In genomic region chr3:71466483-71466882, GRCh38 we compare ENCODE assay signal across 1 cellular context.
TF ChIP-seq lines count a peak whose summit lies in the region.

No MANE protein-coding gene starts in this region.

TF ChIP-seq in K562, 482 proteins besides CTCF, POLR2A, EP300 and RAD21 (continued from another document):
- TF ChIP-seq SPI1 (IDR thresholded peaks at IDR 0.05; ENCODE audit: borderline replicate concordance, low read depth, low read length) (no peak), ZKSCAN8 (CRISPR knock-in tag; IDR thresholded peaks at IDR 0.05) (no peak), HSF4 (CRISPR knock-in tag; IDR thresholded peaks at IDR 0.05; ENCODE audit: borderline replicate concordance) (no peak), ZNF445 (CRISPR knock-in tag; IDR thresholded peaks at IDR 0.05; ENCODE audit: low read depth) (no peak), ZNF695 (CRISPR knock-in tag; IDR thresholded peaks at IDR 0.05) (no peak), RFX7 (CRISPR knock-in tag; IDR thresholded peaks at IDR 0.05) (no peak), BHLHE40 (IDR thresholded peaks at IDR 0.05; ENCODE audit: low read length) (no peak), NFE2 (IDR thresholded peaks at IDR 0.05; ENCODE audit: low read depth) (peak; percentile 73), MAFF (IDR thresholded peaks at IDR 0.05; ENCODE audit: low read length) (peak; percentile 87), ESRRA (IDR thresholded peaks at IDR 0.05; ENCODE audit: borderline replicate concordance, low read depth) (0 out of 2 replicates have a peak, but pooled peaks have one; percentile 27), MAFK (IDR thresholded peaks at IDR 0.05; ENCODE audit: low read length) (peak; percentile 85), ERF (CRISPR knock-in tag; IDR thresholded peaks at IDR 0.05) (no peak), C11orf30 (IDR thresholded peaks at IDR 0.05; ENCODE audit: low read depth) (peak; percentile 97), JUND (IDR thresholded peaks at IDR 0.05; ENCODE audit: borderline replicate concordance, low read depth, low read length) (peak; percentile 74), JUND (tag; IDR thresholded peaks at IDR 0.05; ENCODE audit: borderline replicate concordance, low read depth, low read length) (peak; percentile 69; the same call in 1 of the 3 replicates), ZNF507 (tag; conservative IDR thresholded peaks at IDR 0.05) (no peak), CEBPG (CRISPR knock-in tag; IDR thresholded peaks at IDR 0.05) (no peak), CEBPG (tag; conservative IDR thresholded peaks at IDR 0.05 in 1 of 2, IDR thresholded peaks at IDR 0.05 in 1 of 2) (no peak), RCOR1 (IDR thresholded peaks at IDR 0.05; ENCODE audit: borderline replicate concordance in 1 of 2, low read depth in 2 of 2, low read length in 2 of 2) (peak in 1 of 2 experiments; percentile 4; a peak in 1 of 4 replicates), ZNF140 (CRISPR knock-in tag; IDR thresholded peaks at IDR 0.05) (no peak), DNMT1 (IDR thresholded peaks at IDR 0.05) (no peak), ATF4 (CRISPR knock-in tag; IDR thresholded peaks at IDR 0.05) (no peak), RBM39 (optimal IDR thresholded peaks at IDR 0.05; ENCODE audit: low read depth, low read length) (no peak), MYNN (IDR thresholded peaks at IDR 0.05) (no peak), MYNN (CRISPR knock-in tag; IDR thresholded peaks at IDR 0.05) (no peak), RUNX1 (IDR thresholded peaks at IDR 0.05; ENCODE audit: low read depth) (no peak), ZNF316 (IDR thresholded peaks at IDR 0.05) (peak; percentile 97), SMC3 (conservative IDR thresholded peaks at IDR 0.05; ENCODE audit: insufficient read depth, low read depth, low read length) (no peak), CCNT2 (IDR thresholded peaks at IDR 0.05; ENCODE audit: borderline replicate concordance, extremely low read depth, insufficient read length, low read depth, low read length) (no peak), FOSL1 (tag; conservative IDR thresholded peaks at IDR 0.05) (peak; percentile 58; the same call in 1 of the 2 replicates), PHTF2 (CRISPR knock-in tag; IDR thresholded peaks at IDR 0.05) (no peak), DEAF1 (CRISPR knock-in tag; IDR thresholded peaks at IDR 0.05) (no peak), NCOR1 (IDR thresholded peaks at IDR 0.05) (no peak), RNF2 (IDR thresholded peaks at IDR 0.05) (no peak), EWSR1 (IDR thresholded peaks at IDR 0.05; ENCODE audit: borderline replicate concordance, low read depth, partially characterized antibody) (no peak), CSDE1 (IDR thresholded peaks at IDR 0.05) (no peak), GATA2 (CRISPR knock-in tag; IDR thresholded peaks at IDR 0.05) (0 out of 2 replicates have a peak, but pooled peaks have one; percentile 23), MAFG (tag; conservative IDR thresholded peaks at IDR 0.05) (peak; percentile 89)
- TF ChIP-seq, protein P1, sequence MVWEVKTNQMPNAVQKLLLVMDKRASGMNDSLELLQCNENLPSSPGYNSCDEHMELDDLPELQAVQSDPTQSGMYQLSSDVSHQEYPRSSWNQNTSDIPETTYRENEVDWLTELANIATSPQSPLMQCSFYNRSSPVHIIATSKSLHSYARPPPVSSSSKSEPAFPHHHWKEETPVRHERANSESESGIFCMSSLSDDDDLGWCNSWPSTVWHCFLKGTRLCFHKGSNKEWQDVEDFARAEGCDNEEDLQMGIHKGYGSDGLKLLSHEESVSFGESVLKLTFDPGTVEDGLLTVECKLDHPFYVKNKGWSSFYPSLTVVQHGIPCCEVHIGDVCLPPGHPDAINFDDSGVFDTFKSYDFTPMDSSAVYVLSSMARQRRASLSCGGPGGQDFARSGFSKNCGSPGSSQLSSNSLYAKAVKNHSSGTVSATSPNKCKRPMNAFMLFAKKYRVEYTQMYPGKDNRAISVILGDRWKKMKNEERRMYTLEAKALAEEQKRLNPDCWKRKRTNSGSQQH (CRISPR knock-in tag; IDR thresholded peaks at IDR 0.05) = no peak
- TF ChIP-seq, protein P2, sequence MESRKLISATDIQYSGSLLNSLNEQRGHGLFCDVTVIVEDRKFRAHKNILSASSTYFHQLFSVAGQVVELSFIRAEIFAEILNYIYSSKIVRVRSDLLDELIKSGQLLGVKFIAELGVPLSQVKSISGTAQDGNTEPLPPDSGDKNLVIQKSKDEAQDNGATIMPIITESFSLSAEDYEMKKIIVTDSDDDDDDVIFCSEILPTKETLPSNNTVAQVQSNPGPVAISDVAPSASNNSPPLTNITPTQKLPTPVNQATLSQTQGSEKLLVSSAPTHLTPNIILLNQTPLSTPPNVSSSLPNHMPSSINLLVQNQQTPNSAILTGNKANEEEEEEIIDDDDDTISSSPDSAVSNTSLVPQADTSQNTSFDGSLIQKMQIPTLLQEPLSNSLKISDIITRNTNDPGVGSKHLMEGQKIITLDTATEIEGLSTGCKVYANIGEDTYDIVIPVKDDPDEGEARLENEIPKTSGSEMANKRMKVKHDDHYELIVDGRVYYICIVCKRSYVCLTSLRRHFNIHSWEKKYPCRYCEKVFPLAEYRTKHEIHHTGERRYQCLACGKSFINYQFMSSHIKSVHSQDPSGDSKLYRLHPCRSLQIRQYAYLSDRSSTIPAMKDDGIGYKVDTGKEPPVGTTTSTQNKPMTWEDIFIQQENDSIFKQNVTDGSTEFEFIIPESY (CRISPR knock-in tag; IDR thresholded peaks at IDR 0.05) = no peak
- TF ChIP-seq, protein P3, sequence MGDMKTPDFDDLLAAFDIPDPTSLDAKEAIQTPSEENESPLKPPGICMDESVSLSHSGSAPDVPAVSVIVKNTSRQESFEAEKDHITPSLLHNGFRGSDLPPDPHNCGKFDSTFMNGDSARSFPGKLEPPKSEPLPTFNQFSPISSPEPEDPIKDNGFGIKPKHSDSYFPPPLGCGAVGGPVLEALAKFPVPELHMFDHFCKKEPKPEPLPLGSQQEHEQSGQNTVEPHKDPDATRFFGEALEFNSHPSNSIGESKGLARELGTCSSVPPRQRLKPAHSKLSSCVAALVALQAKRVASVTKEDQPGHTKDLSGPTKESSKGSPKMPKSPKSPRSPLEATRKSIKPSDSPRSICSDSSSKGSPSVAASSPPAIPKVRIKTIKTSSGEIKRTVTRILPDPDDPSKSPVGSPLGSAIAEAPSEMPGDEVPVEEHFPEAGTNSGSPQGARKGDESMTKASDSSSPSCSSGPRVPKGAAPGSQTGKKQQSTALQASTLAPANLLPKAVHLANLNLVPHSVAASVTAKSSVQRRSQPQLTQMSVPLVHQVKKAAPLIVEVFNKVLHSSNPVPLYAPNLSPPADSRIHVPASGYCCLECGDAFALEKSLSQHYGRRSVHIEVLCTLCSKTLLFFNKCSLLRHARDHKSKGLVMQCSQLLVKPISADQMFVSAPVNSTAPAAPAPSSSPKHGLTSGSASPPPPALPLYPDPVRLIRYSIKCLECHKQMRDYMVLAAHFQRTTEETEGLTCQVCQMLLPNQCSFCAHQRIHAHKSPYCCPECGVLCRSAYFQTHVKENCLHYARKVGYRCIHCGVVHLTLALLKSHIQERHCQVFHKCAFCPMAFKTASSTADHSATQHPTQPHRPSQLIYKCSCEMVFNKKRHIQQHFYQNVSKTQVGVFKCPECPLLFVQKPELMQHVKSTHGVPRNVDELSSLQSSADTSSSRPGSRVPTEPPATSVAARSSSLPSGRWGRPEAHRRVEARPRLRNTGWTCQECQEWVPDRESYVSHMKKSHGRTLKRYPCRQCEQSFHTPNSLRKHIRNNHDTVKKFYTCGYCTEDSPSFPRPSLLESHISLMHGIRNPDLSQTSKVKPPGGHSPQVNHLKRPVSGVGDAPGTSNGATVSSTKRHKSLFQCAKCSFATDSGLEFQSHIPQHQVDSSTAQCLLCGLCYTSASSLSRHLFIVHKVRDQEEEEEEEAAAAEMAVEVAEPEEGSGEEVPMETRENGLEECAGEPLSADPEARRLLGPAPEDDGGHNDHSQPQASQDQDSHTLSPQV (IDR thresholded peaks at IDR 0.05) = no peak
- TF ChIP-seq, protein P4, sequence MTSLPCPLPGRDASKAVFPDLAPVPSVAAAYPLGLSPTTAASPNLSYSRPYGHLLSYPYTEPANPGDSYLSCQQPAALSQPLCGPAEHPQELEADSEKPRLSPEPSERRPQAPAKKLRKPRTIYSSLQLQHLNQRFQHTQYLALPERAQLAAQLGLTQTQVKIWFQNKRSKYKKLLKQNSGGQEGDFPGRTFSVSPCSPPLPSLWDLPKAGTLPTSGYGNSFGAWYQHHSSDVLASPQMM (CRISPR knock-in tag; IDR thresholded peaks at IDR 0.05) = no peak
- TF ChIP-seq, protein P5, sequence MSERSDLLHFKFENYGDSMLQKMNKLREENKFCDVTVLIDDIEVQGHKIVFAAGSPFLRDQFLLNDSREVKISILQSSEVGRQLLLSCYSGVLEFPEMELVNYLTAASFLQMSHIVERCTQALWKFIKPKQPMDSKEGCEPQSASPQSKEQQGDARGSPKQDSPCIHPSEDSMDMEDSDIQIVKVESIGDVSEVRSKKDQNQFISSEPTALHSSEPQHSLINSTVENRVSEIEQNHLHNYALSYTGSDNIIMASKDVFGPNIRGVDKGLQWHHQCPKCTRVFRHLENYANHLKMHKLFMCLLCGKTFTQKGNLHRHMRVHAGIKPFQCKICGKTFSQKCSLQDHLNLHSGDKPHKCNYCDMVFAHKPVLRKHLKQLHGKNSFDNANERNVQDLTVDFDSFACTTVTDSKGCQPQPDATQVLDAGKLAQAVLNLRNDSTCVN (CRISPR knock-in tag; IDR thresholded peaks at IDR 0.05) = no peak
TF ChIP-seq in K562: peak in this region for 13.
